ENCODE assay signal across 8 cellular contexts in the genomic region with DNA sequence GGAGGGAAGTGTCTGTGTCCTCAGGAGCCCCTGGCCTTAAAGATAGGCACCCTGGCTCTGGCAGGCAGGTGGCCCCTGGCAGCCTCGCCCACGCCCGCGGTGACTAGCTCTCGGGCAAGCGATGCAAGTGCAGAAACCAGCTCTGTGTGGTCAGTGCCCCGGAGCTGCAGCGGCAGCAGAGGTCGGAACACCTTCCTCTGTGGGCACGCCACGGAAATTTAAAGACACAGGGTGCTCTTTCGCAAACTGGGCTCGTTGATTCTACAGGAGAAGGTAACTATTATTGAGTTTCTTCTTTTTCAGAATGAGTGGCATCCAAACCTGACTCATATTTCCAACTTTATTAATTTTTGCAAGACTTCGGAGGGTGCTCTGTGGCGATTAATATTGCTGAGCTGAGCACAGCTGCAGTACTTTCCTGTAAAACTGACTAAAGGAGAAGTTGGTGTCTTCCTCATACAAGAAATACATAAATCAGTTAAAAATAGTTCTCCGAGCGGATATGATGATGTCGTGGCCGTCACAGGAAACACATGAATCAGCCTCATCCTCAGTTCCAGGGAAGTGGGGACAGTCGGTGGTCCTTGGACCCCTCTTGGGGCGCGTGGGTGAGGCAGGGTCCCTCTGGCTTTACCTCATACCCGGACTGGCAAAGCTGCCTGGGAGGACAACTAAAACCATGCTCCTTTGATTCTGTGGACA.
DNase-seq lines count a peak whose midpoint lies in the region; ATAC-seq and TF ChIP-seq lines count a peak whose summit lies in the region.

No MANE protein-coding gene starts in this region.

- intact Hi-C loops in CD14-positive monocyte (cut with micrococcal nuclease): no loop called here
- intact Hi-C loops in natural killer cell (cut with micrococcal nuclease): loop anchor here (1.0 kb wide), 1 partner anchor 115 kb away; no protein-coding TSS in a partner anchor

- DNase-seq in CD14-positive monocyte (ENCODE audit: low spot score) (peak; percentile 91), RWPE1 (ENCODE audit: low spot score) (no peak), adipocyte (ENCODE audit: low read depth) (no peak), natural killer cell (peak; percentile 63), tibial nerve (ENCODE audit: low spot score in 2 of 2) (peak; percentile 21 to 58)
- no peak for DNase-seq in effector CD8-positive, alpha-beta T cell (lab: John Stamatoyannopoulos, UW)

- peak in 1 of 2 donors; percentile 9 for TF ChIP-seq POLR2A in tibial nerve (IDR thresholded peaks at IDR 0.05)

- WGBS in tibial nerve, 2 donors: 68 to 80% methylated on average over 16 to 23 of the region's 23 CpGs

- H3K9me3 Mint-ChIP-seq in CD14-positive monocyte (no peaks in the 10 kb centered on the region), natural killer cell (no peaks in the 10 kb centered on the region)

- H3K36me3 ChIP-seq in adipocyte (ENCODE audit: control insufficient read depth, insufficient read depth, low read length, severe bottlenecking): no peaks in the 10 kb centered on the region
- H3K36me3 ChIP-seq in tibial nerve: no peaks in the 10 kb centered on the region

- peak; percentile 65 to 74 for TF ChIP-seq EP300 in tibial nerve (IDR thresholded peaks at IDR 0.05)

- peak overlapping the region; percentile 80 to 83 for H3K4me3 Mint-ChIP-seq in CD14-positive monocyte
- peak overlapping the region; percentile 94 for H3K4me3 Mint-ChIP-seq in natural killer cell

- no peaks in the 10 kb centered on the region for H3K9me3 ChIP-seq in adipocyte (ENCODE audit: control insufficient read depth, low read length)
- H3K9me3 ChIP-seq in tibial nerve: no peaks in the 10 kb centered on the region

- H3K27me3 ChIP-seq in adipocyte (replicated peaks; ENCODE audit: control insufficient read depth, insufficient read depth, low read length): no peaks in the 10 kb centered on the region
- H3K27me3 ChIP-seq in tibial nerve: no peaks in the 10 kb centered on the region

- CTCF ChIA-PET in RWPE1 (lab: Yijun Ruan, JAX): interaction anchor here (0.7 kb wide), 1 partner anchor 418 kb away, joined by 5 read pairs; no protein-coding TSS in a partner anchor

- H3K4me1 Mint-ChIP-seq in CD14-positive monocyte (peaks cover 85% of the 10 kb centered on the region), natural killer cell (peaks cover 51 to 63% of the 10 kb centered on the region in 2 donors)

- H3K27ac ChIP-seq in RWPE1 (0 out of 2 replicates have a peak overlapping the region, but pooled peaks have one; percentile 43), tibial nerve (peak overlapping the region; percentile 54 to 95 (median 82))

- H3K9ac ChIP-seq in adipocyte (ENCODE audit: low read length): peak overlapping the region; percentile 28

- peak; percentile 31 to 62 (median 46) for ATAC-seq in natural killer cell
- ATAC-seq in GM19351 (IDR thresholded peaks at IDR 0.05; ENCODE audit: unreplicated experiment): no peak
- ATAC-seq in HG03135 (IDR thresholded peaks at IDR 0.05; ENCODE audit: unreplicated experiment): no peak

- H3K27ac Mint-ChIP-seq in CD14-positive monocyte: peak overlapping the region; percentile 100
- H3K27ac Mint-ChIP-seq in natural killer cell: peak overlapping the region; percentile 98 to 99

- H3K36me3 Mint-ChIP-seq in CD14-positive monocyte: peaks cover 4 to 13% of the 10 kb centered on the region in 2 donors
- no peaks in the 10 kb centered on the region for H3K36me3 Mint-ChIP-seq in natural killer cell

- TF ChIP-seq CTCF in CD14-positive monocyte (IDR thresholded peaks at IDR 0.05): no peak
- no peak for TF ChIP-seq CTCF in RWPE1 (conservative IDR thresholded peaks at IDR 0.05; ENCODE audit: low read depth)
- no peak for TF ChIP-seq CTCF in natural killer cell (IDR thresholded peaks at IDR 0.05)
- no peak for TF ChIP-seq CTCF in tibial nerve (IDR thresholded peaks at IDR 0.05)

- peaks cover 62% of the 10 kb centered on the region for H3K4me1 ChIP-seq in adipocyte (ENCODE audit: control insufficient read depth, insufficient read depth, low read length)
- peaks cover 0 to 77% (median 58%) of the 10 kb centered on the region in 4 donors for H3K4me1 ChIP-seq in tibial nerve

- H3K27me3 Mint-ChIP-seq in CD14-positive monocyte (ENCODE audit: low read depth in 3 of 3) (peaks cover 0 to 4% (median 2%) of the 10 kb centered on the region in 3 donors), natural killer cell (ENCODE audit: low read depth in 2 of 2) (no peaks in the 10 kb centered on the region)

- H3K4me3 ChIP-seq in adipocyte (ENCODE audit: low read length): no peak overlapping the region
- peak overlapping the region in 2 of 4 donors; percentile 11 to 27 for H3K4me3 ChIP-seq in tibial nerve

- POLR2A ChIA-PET in RWPE1 (lab: Yijun Ruan, JAX; ENCODE audit: low non-redundant PET): no interaction called here

Comparison
In these comparisons a context has a peak if more than half of its experiments do, and no peak if none do; other contexts are left out.
1. DNase-seq: peak in CD14-positive monocyte (single experiment), natural killer cell (single experiment) and tibial nerve (2 of 2); none in RWPE1 (single experiment), adipocyte (single experiment) and effector CD8-positive, alpha-beta T cell (single experiment).
2. ATAC-seq: peak in natural killer cell (3 of 3); none in GM19351 (single experiment) and HG03135 (single experiment).